Comparison of ENCODE assay signal across 8 cellular contexts in the genomic region with DNA sequence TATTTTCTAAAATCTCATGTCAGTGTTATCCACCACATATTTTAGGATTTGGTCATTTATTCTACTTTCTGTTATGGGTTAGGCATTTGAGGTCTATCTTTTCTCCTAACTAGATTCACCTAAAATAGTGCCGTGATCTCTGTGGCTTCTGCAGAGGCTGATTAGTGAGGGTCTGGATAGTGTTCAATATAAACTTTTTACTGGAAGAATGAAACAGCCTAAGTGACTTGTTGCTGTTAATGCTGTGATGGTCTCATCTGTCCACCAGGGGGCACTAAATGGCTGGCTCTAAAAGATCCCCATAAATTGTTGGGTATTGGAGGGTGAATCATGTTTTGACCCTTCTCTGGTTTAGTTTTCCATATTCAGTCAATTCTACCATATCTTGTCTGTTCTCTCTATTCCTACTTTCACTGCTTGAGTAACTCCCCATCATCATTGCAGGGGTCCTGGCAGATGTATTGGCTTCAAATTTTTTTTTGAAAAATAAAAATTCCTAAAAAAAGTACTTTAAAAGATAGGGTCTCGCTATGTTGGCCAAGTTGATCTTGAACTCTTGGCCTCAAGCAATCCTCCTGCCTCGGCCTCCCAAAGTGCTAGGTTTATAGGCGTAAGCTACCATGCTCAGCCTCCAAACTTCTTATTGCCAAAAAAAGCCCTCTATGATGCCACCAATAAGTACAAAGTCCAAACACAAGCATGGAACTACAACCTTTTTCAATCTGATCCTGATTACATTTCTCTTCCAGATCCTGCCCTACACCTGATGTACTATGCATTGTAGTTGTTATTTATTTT. TPM values are rescaled to one million over a fixed set of nuclear protein-coding genes. Genes with fewer than 3 reads are reported as not detected.
DNase-seq lines count a peak whose midpoint lies in the region; ATAC-seq, FAIRE-seq and TF ChIP-seq lines count a peak whose summit lies in the region.

No MANE protein-coding gene starts in this region.

- FAIRE-seq in bronchial epithelial cell (lab: Jason Lieb, UNC) = no peak

- H3K27ac ChIP-seq in WERI-Rb-1 = no peak overlapping the region

- H3K27me3 ChIP-seq in WERI-Rb-1 (ENCODE audit: insufficient read depth, low read depth, severe bottlenecking) (no peaks in the 10 kb centered on the region), bronchial epithelial cell (ENCODE audit: control insufficient read depth, insufficient read depth, low read length) (no peaks in the 10 kb centered on the region), kidney epithelial cell (ENCODE audit: control insufficient read depth, insufficient read depth, low read length) (no peaks in the 10 kb centered on the region)

- H3K4me3 ChIP-seq in WERI-Rb-1 (ENCODE audit: low read depth, low read length) = no peak overlapping the region
- H3K4me3 ChIP-seq in bronchial epithelial cell (ENCODE audit: low read depth, low read length) = no peak overlapping the region
- no peak overlapping the region for H3K4me3 ChIP-seq in kidney epithelial cell (ENCODE audit: low read depth, low read length)

- peak; percentile 49 for DNase-seq in AG09319 (ENCODE audit: extremely low read depth, low read depth)
- DNase-seq in GM20000 (ENCODE audit: low spot score) = peak; percentile 83
- peak; percentile 63 for DNase-seq in NCI-H2171 (lab: John Stamatoyannopoulos, UW)
- peak; percentile 74 for DNase-seq in WERI-Rb-1
- peak; percentile 70 for DNase-seq in bronchial epithelial cell (ENCODE audit: low read depth)
- peak; percentile 31 for DNase-seq in kidney epithelial cell (ENCODE audit: low read depth)
- peak; percentile 57 to 64 for DNase-seq in stimulated activated CD4-positive, alpha-beta T cell treated with anti-CD3 and anti-CD28 coated beads, Interleukin-2, amount 100 ng/mL, for 48 hours

- H3K36me3 ChIP-seq in WERI-Rb-1 (peaks cover 25% of the 10 kb centered on the region), bronchial epithelial cell (ENCODE audit: control insufficient read depth, insufficient read depth, low read length) (peaks cover 8% of the 10 kb centered on the region), kidney epithelial cell (ENCODE audit: control insufficient read depth, insufficient read depth, low read length) (no peaks in the 10 kb centered on the region)

- no peak for ATAC-seq in HG03159 (IDR thresholded peaks at IDR 0.05; ENCODE audit: unreplicated experiment)

- TF ChIP-seq CTCF in AG09319 (IDR thresholded peaks at IDR 0.05; ENCODE audit: low read depth, low read length) = peak; percentile 86
- peak; percentile 75 for TF ChIP-seq CTCF in GM20000 (IDR thresholded peaks at IDR 0.05; ENCODE audit: extremely low read depth, missing control alignments)
- TF ChIP-seq CTCF in WERI-Rb-1 (IDR thresholded peaks at IDR 0.05; ENCODE audit: low read depth, low read length) = peak; percentile 74
- peak; percentile 74 for TF ChIP-seq CTCF in bronchial epithelial cell (IDR thresholded peaks at IDR 0.05; ENCODE audit: insufficient read depth, low read length, severe bottlenecking)
- peak; percentile 82 for TF ChIP-seq CTCF in kidney epithelial cell (IDR thresholded peaks at IDR 0.05; ENCODE audit: insufficient read depth, low read length, poor library complexity, severe bottlenecking)

- H3K9me3 ChIP-seq in WERI-Rb-1 (ENCODE audit: severe bottlenecking) = no peaks in the 10 kb centered on the region

RNA-seq across cellular contexts. Expression of gene PABPN1, which starts 6.9 kb away (rescaled TPM):
- 114 and 134 TPM in 2 replicates for total RNA-seq in bronchial epithelial cell
- 61.4 and 70.7 TPM in 2 replicates for total RNA-seq in kidney epithelial cell

RNA-seq across cellular contexts. Expression of gene BCL2L2, which starts 21.5 kb away (rescaled TPM):
- total RNA-seq in bronchial epithelial cell = 25.0 and 31.7 TPM in 2 replicates
- 16.2 and 21.3 TPM in 2 replicates for total RNA-seq in kidney epithelial cell

RNA-seq across cellular contexts. Expression of gene SLC22A17, which starts 24.5 kb away (rescaled TPM):
- total RNA-seq in bronchial epithelial cell (0.79 and 0.90 TPM in 2 replicates), kidney epithelial cell (7.8 and 13.1 TPM in 2 replicates)

RNA-seq across cellular contexts. Expression of gene PPP1R3E, which starts 25.5 kb away (rescaled TPM):
- 2.9 and 3.4 TPM in 2 replicates for total RNA-seq in bronchial epithelial cell
- 2.5 and 2.9 TPM in 2 replicates for total RNA-seq in kidney epithelial cell

RNA-seq across cellular contexts. Expression of gene EFS, which starts 36.8 kb away (rescaled TPM):
- 2.4 and 5.4 TPM in 2 replicates for total RNA-seq in bronchial epithelial cell
- total RNA-seq in kidney epithelial cell = 10.8 and 15.4 TPM in 2 replicates

Comparison
In these comparisons a context has a peak if more than half of its experiments do, and no peak if none do; other contexts are left out.
1. DNase-seq: peak in every context shown above with its lines; median percentile 83 in GM20000; 74 in WERI-Rb-1; 70 in bronchial epithelial cell; 63 in NCI-H2171; 60 in stimulated activated CD4-positive, alpha-beta T cell treated with anti-CD3 and anti-CD28 coated beads, Interleukin-2, amount 100 ng/mL, for 48 hours; 49 in AG09319; 31 in kidney epithelial cell.